Comparison of ENCODE assay signal across 22 cellular contexts in the genomic region with DNA sequence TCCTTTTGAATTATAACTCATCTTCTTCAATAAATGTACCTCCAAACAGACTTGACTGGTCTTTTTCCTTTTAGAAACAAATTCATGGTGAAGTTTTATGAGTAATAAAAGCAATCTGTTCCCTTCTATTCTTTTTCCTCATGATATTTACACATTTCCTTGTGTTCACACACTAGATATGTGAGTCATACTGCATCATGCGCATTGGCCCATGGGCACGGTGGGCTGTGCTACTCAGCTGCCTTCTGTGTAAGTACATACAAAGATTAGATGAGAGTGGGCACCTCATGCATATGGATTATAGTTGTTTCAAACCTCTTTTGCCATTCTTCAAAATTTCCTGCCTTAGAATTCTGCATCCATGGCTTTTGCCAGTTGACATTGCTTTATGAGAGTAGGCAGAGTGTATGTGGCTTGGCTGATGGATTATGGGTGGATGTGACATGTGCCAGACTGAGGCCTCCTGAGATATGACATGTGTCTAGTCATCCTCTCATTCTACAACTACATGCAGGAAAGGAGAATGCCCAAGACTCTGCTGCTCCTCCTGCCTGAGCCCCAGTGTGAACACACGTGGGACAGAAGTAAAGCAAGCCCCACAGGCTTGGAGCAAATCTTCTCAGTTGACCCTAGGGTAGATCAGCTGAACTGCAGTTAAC.
DNase-seq lines count a peak whose midpoint lies in the region; ATAC-seq and TF ChIP-seq lines count a peak whose summit lies in the region.
"Had no signal": no experiment of that assay in that cellular context is flagged by ENCODE, and none has a peak within 500 bp of the region (broad histone marks: within the 10 kb centered on the region; RNA-seq: fewer than 3 reads in every experiment).

No MANE protein-coding gene starts in this region.

- POLR2A ChIA-PET in IMR-90 (lab: Charles Lee; ENCODE audit: unreplicated experiment), result no interaction called here

- H3K4me2 ChIP-seq in DOHH2 (ENCODE audit: low read length), result peak overlapping the region; percentile 42; the same call in 1 of the 2 replicates
- H3K4me2 ChIP-seq in IMR-90 (ENCODE audit: low read depth, low read length), result no peak overlapping the region
- H3K4me2 ChIP-seq: BLaER1 had no signal

- no peak overlapping the region for H3K14ac ChIP-seq in IMR-90 (replicated peaks; ENCODE audit: low read depth, low read length)

- no peaks in the 10 kb centered on the region for H3K4me1 Mint-ChIP-seq in activated CD4-positive, alpha-beta T cell treated with anti-CD3 and anti-CD28 coated beads, Interleukin-2, amount 10 ng/mL, durations not matched to agents 24 days and 14 days

- TF ChIP-seq RAD21 in IMR-90 (IDR thresholded peaks at IDR 0.05; ENCODE audit: low read length), result no peak

- H3K56ac ChIP-seq in IMR-90 (ENCODE audit: extremely low read depth, insufficient read depth, low read length), result no peak overlapping the region

- H2AK5ac ChIP-seq in IMR-90 (ENCODE audit: low read depth, low read length), result no peak overlapping the region

- in situ Hi-C loops in IMR-90 (cut with MboI; ENCODE audit: low sequenced_read_pairs), result no loop called here
- in situ Hi-C loops in HAP-1 (cut with MboI; ENCODE audit: low sequenced_read_pairs), result no loop called here

- no peak for TF ChIP-seq POLR2A in IMR-90 (IDR thresholded peaks at IDR 0.05; ENCODE audit: low read depth, low read length)

- H3K27ac Mint-ChIP-seq in activated CD4-positive, alpha-beta T cell treated with anti-CD3 and anti-CD28 coated beads, Interleukin-2, amount 10 ng/mL, durations not matched to agents 24 days and 14 days, result no peak overlapping the region
- H3K27ac Mint-ChIP-seq: activated T-cell treated with anti-CD3 and anti-CD28 coated beads, Interleukin-2, amount 50 U/mL, for 72 hours had no signal

- H2AFZ ChIP-seq in IMR-90 (replicated peaks; ENCODE audit: low read length, poor library complexity), result no peak overlapping the region

- ATAC-seq in IMR-90 (ENCODE audit: low read depth), result no peak
- ATAC-seq in left colon, result peak; percentile 57
- ATAC-seq in GM21529 (IDR thresholded peaks at IDR 0.05; ENCODE audit: unreplicated experiment), result no peak
- ATAC-seq: activated T-cell treated with anti-CD3 and anti-CD28 coated beads, Interleukin-2, amount 50 U/mL, for 72 hours; Panc1 had no signal

- H3K4me1 ChIP-seq in DOHH2 (ENCODE audit: control insufficient read depth, low read length), result peaks cover 31% of the 10 kb centered on the region
- no peaks in the 10 kb centered on the region for H3K4me1 ChIP-seq in IMR-90 (ENCODE audit: control insufficient read depth, insufficient read depth, low read length)
- H3K4me1 ChIP-seq in HAP-1, result no peaks in the 10 kb centered on the region
- H3K4me1 ChIP-seq: BLaER1 had no signal

- H3K4me3 ChIP-seq in DOHH2 (ENCODE audit: low read length) (no peak overlapping the region), IMR-90 (ENCODE audit: insufficient read depth, low read depth, low read length) (no peak overlapping the region), HAP-1 (no peak overlapping the region)
- H3K4me3 ChIP-seq: BLaER1, skin epidermis had no signal

- no peaks in the 10 kb centered on the region for H3K9me3 ChIP-seq in DOHH2 (ENCODE audit: control insufficient read depth, insufficient read depth, low read length)
- H3K9me3 ChIP-seq in IMR-90 (ENCODE audit: control insufficient read depth, insufficient read depth, low read length), result no peaks in the 10 kb centered on the region
- H3K9me3 ChIP-seq in HAP-1, result no peaks in the 10 kb centered on the region
- H3K9me3 ChIP-seq: BLaER1 had no signal

- no peak overlapping the region for H3K4me3 Mint-ChIP-seq in activated CD4-positive, alpha-beta T cell treated with anti-CD3 and anti-CD28 coated beads, Interleukin-2, amount 10 ng/mL, durations not matched to agents 24 days and 14 days
- H3K4me3 Mint-ChIP-seq: activated T-cell treated with anti-CD3 and anti-CD28 coated beads, Interleukin-2, amount 50 U/mL, for 72 hours had no signal

- H2BK20ac ChIP-seq in IMR-90 (ENCODE audit: low read depth, low read length), result no peak overlapping the region

- H3K9ac ChIP-seq in IMR-90 (ENCODE audit: low read depth, low read length), result no peak overlapping the region
- H3K9ac ChIP-seq: BLaER1 had no signal

- no peaks in the 10 kb centered on the region for H3K9me3 Mint-ChIP-seq in activated CD4-positive, alpha-beta T cell treated with anti-CD3 and anti-CD28 coated beads, Interleukin-2, amount 10 ng/mL, durations not matched to agents 24 days and 14 days

- CTCF ChIA-PET in IMR-90 (lab: Yijun Ruan, JAX), result no interaction called here

- no peaks in the 10 kb centered on the region for H3K27me3 ChIP-seq in DOHH2 (ENCODE audit: control insufficient read depth, low read length)
- no peaks in the 10 kb centered on the region; the same call in 1 of the 2 replicates for H3K27me3 ChIP-seq in IMR-90 (ENCODE audit: control insufficient read depth, insufficient read depth, low read length)
- H3K27me3 ChIP-seq in HAP-1 (ENCODE audit: low read depth), result no peaks in the 10 kb centered on the region
- H3K27me3 ChIP-seq: BLaER1 had no signal

- H3K79me1 ChIP-seq in IMR-90 (ENCODE audit: low read depth in 1 of 2, low read length in 2 of 2), result no peaks in the 10 kb centered on the region

- no peak for TF ChIP-seq CTCF in DOHH2 (IDR thresholded peaks at IDR 0.05; ENCODE audit: low read depth, low read length, poor library complexity, severe bottlenecking)
- no peak for TF ChIP-seq CTCF in IMR-90 (conservative IDR thresholded peaks at IDR 0.05; ENCODE audit: low read depth, low read length)

- no peak overlapping the region for H4K8ac ChIP-seq in IMR-90 (ENCODE audit: low read depth in 2 of 2, low read length in 2 of 2)

- no peak overlapping the region for H4K5ac ChIP-seq in IMR-90 (ENCODE audit: low read depth, low read length)

- no peak overlapping the region for H2BK15ac ChIP-seq in IMR-90 (ENCODE audit: low read depth, low read length)

- H3K27ac ChIP-seq in DOHH2 (ENCODE audit: low read depth, low read length), result peak overlapping the region; percentile 61; the same call in 1 of the 2 replicates
- H3K27ac ChIP-seq in IMR-90 (ENCODE audit: insufficient read depth, low read length), result no peak overlapping the region
- H3K27ac ChIP-seq: BLaER1, skin epidermis had no signal

- no peak overlapping the region for H3K23ac ChIP-seq in IMR-90 (ENCODE audit: low read depth, low read length)

- H2AK9ac ChIP-seq in IMR-90 (replicated peaks; ENCODE audit: low read depth, low read length, poor library complexity), result no peak overlapping the region

- no peak overlapping the region for H3K4ac ChIP-seq in IMR-90 (ENCODE audit: low read depth, low read length)

- H4K91ac ChIP-seq in IMR-90 (ENCODE audit: insufficient read depth, low read depth, low read length), result no peak overlapping the region

- H3K18ac ChIP-seq in IMR-90 (ENCODE audit: low read depth, low read length), result no peak overlapping the region

- H3K9me2 ChIP-seq in DOHH2 (replicated peaks; ENCODE audit: control insufficient read depth, low read length), result no peaks in the 10 kb centered on the region

- H3K36me3 Mint-ChIP-seq in activated CD4-positive, alpha-beta T cell treated with anti-CD3 and anti-CD28 coated beads, Interleukin-2, amount 10 ng/mL, durations not matched to agents 24 days and 14 days (ENCODE audit: low read depth), result no peaks in the 10 kb centered on the region

- dilution Hi-C loops in IMR-90 (cut with HindIII; ENCODE audit: low sequenced_read_pairs, unreplicated experiment), result no loop called here

- no peaks in the 10 kb centered on the region for H3K79me2 ChIP-seq in DOHH2 (ENCODE audit: control insufficient read depth, low read length)

- no TSS peak for BruUV-seq in IMR-90 (replicated peaks; lab: Mats Ljungman, UMichigan)

- intact Hi-C loops in IMR-90 (cut with micrococcal nuclease) (no loop called here), left colon (cut with DNase I, micrococcal nuclease) (no loop called here)
- intact Hi-C loops in activated CD4-positive, alpha-beta T cell treated with anti-CD3 and anti-CD28 coated beads, Interleukin-2, amount 10 ng/mL, durations not matched to agents 24 days and 14 days (cut with micrococcal nuclease), result no loop called here

- no peak overlapping the region for H2BK120ac ChIP-seq in IMR-90 (ENCODE audit: low read depth, low read length)

- H3F3A ChIP-seq in DOHH2 (ENCODE audit: control insufficient read depth, insufficient read depth), result no peaks in the 10 kb centered on the region

- peaks cover 16% of the 10 kb centered on the region for H3K27me3 Mint-ChIP-seq in activated CD4-positive, alpha-beta T cell treated with anti-CD3 and anti-CD28 coated beads, Interleukin-2, amount 10 ng/mL, durations not matched to agents 24 days and 14 days

- H4K20me1 ChIP-seq in DOHH2 (ENCODE audit: control insufficient read depth, insufficient read depth, low read depth, low read length) (no peaks in the 10 kb centered on the region), IMR-90 (ENCODE audit: insufficient read depth, low read length) (no peaks in the 10 kb centered on the region)
- H4K20me1 ChIP-seq: BLaER1 had no signal

- H3K36me3 ChIP-seq in DOHH2 (ENCODE audit: control insufficient read depth, low read length) (no peaks in the 10 kb centered on the region), IMR-90 (ENCODE audit: control insufficient read depth, insufficient read depth, low read length) (no peaks in the 10 kb centered on the region), HAP-1 (replicated peaks) (no peaks in the 10 kb centered on the region)
- H3K36me3 ChIP-seq: BLaER1 had no signal

- DNase-seq in IMR-90 (peak; percentile 11), astrocyte of the hippocampus (ENCODE audit: low read depth, low spot score) (peak; percentile 33), left colon (no peak), HAP-1 (ENCODE audit: low spot score in 2 of 2) (no peak), middle frontal gyrus (ENCODE audit: extremely low spot score, low spot score) (no peak)
- no peak for DNase-seq in activated CD4-positive, alpha-beta T cell treated with anti-CD3 and anti-CD28 coated beads, Interleukin-2, amount 10 ng/mL, durations not matched to agents 24 days and 14 days
- DNase-seq: ACHN; activated CD4-positive, alpha-beta T cell treated with anti-CD3 and anti-CD28 coated beads for 4 hours; activated naive CD4-positive, alpha-beta T cell treated with Interleukin-2 at 50 U/mL for 16 hours; activated T-cell treated with anti-CD3 and anti-CD28 coated beads, Interleukin-2, amount 50 U/mL, for 72 hours; COR-L47; glutamatergic neuron; KBM-7; kidney glomerular epithelial cell; MV-4-11; NCI-H1694; NCI-H510A treated with DMSO at 0.1 percent for 48 hours had no signal

- H3K9me1 ChIP-seq in IMR-90 (ENCODE audit: insufficient read depth, low read length), result no peaks in the 10 kb centered on the region

- no peak overlapping the region for H2BK5ac ChIP-seq in IMR-90 (ENCODE audit: low read depth, low read length, poor library complexity, severe bottlenecking)

- no CpG with 5 or more reads among the region's 3 CpGs for WGBS in IMR-90 (ENCODE audit: extremely low coverage in 2 of 2, insufficient read length in 1 of 2), 2 experiments

Comparison
In these comparisons a context has a peak if more than half of its experiments do, and no peak if none do; other contexts are left out.
1. DNase-seq: peak in IMR-90 (single experiment) and astrocyte of the hippocampus (single experiment); none in left colon (0 of 2), activated CD4-positive, alpha-beta T cell treated with anti-CD3 and anti-CD28 coated beads, Interleukin-2, amount 10 ng/mL, durations not matched to agents 24 days and 14 days (single experiment), HAP-1 (0 of 2) and middle frontal gyrus (single experiment).